3 cellular contexts compared by ENCODE assay signal in the genomic region with DNA sequence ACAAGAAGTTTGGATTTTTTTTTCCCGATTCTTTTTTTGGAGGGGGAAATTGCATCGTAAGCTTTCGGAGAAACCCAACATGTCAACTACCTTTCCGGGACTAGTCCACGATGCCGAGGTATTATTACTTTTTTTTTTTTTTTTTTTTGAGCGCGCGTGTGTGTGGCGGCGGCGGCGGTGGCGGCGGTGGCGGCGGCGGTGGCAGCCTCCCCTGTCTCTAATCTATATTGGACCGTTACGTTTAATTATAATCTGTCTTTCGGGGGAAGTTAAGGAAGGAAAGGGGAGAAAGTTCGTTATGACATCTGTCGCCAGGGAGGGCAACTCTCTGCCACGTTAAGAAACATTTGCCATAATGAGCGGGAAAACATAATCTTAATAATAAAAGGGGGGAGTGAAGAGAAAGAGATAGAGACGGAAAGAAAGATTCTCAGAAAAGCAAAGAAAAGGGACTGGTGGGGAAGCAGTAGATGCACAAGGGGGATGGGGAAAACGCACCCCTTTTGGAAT.
TF ChIP-seq lines count a peak whose summit lies in the region.

No MANE protein-coding gene starts in this region.

TF ChIP-seq in SK-N-SH, 30 proteins besides CTCF, POLR2A, EP300 and RAD21 (continued from another document):
- TF ChIP-seq, protein P1, sequence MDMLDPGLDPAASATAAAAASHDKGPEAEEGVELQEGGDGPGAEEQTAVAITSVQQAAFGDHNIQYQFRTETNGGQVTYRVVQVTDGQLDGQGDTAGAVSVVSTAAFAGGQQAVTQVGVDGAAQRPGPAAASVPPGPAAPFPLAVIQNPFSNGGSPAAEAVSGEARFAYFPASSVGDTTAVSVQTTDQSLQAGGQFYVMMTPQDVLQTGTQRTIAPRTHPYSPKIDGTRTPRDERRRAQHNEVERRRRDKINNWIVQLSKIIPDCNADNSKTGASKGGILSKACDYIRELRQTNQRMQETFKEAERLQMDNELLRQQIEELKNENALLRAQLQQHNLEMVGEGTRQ (IDR thresholded peaks at IDR 0.05; ENCODE audit: borderline replicate concordance, low read depth, low read length), result no peak
- no peak for TF ChIP-seq POLR2AphosphoS5 (IDR thresholded peaks at IDR 0.05; ENCODE audit: low read depth, low read length)
- no peak for TF ChIP-seq RFX5 (IDR thresholded peaks at IDR 0.05; ENCODE audit: low read length)
- no peak for TF ChIP-seq RCOR1 (IDR thresholded peaks at IDR 0.05; ENCODE audit: low read length)
- TF ChIP-seq ELF1 (IDR thresholded peaks at IDR 0.05), result no peak
- no peak for TF ChIP-seq MEF2A (IDR thresholded peaks at IDR 0.05; ENCODE audit: borderline replicate concordance, low read depth)

TF ChIP-seq in SK-N-SH treated with all-trans-retinoic acid at 6 μM for 48 hours, 23 proteins besides CTCF, POLR2A, EP300 and RAD21 (continued from another document):
- TF ChIP-seq, protein P2, sequence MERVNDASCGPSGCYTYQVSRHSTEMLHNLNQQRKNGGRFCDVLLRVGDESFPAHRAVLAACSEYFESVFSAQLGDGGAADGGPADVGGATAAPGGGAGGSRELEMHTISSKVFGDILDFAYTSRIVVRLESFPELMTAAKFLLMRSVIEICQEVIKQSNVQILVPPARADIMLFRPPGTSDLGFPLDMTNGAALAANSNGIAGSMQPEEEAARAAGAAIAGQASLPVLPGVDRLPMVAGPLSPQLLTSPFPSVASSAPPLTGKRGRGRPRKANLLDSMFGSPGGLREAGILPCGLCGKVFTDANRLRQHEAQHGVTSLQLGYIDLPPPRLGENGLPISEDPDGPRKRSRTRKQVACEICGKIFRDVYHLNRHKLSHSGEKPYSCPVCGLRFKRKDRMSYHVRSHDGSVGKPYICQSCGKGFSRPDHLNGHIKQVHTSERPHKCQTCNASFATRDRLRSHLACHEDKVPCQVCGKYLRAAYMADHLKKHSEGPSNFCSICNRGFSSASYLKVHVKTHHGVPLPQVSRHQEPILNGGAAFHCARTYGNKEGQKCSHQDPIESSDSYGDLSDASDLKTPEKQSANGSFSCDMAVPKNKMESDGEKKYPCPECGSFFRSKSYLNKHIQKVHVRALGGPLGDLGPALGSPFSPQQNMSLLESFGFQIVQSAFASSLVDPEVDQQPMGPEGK (CRISPR knock-in tag; IDR thresholded peaks at IDR 0.05; ENCODE audit: borderline replicate concordance), result no peak
- TF ChIP-seq GLIS3 (CRISPR knock-in tag; IDR thresholded peaks at IDR 0.05) (no peak), ARNTL (CRISPR knock-in tag; IDR thresholded peaks at IDR 0.05; ENCODE audit: borderline replicate concordance, low read depth) (no peak), BACH2 (CRISPR knock-in tag; IDR thresholded peaks at IDR 0.05; ENCODE audit: borderline replicate concordance) (no peak), ZNF8 (CRISPR knock-in tag; IDR thresholded peaks at IDR 0.05) (no peak), ZNF565 (CRISPR knock-in tag; conservative IDR thresholded peaks at IDR 0.05; ENCODE audit: low read depth) (no peak), TCF4 (CRISPR knock-in tag; IDR thresholded peaks at IDR 0.05; ENCODE audit: borderline replicate concordance) (no peak), TOX (CRISPR knock-in tag; IDR thresholded peaks at IDR 0.05; ENCODE audit: borderline replicate concordance) (no peak), ESRRG (CRISPR knock-in tag; IDR thresholded peaks at IDR 0.05) (no peak), ZFP3 (CRISPR knock-in tag; IDR thresholded peaks at IDR 0.05) (no peak), ZC3H10 (CRISPR knock-in tag; IDR thresholded peaks at IDR 0.05) (no peak)
- TF ChIP-seq, protein P3, sequence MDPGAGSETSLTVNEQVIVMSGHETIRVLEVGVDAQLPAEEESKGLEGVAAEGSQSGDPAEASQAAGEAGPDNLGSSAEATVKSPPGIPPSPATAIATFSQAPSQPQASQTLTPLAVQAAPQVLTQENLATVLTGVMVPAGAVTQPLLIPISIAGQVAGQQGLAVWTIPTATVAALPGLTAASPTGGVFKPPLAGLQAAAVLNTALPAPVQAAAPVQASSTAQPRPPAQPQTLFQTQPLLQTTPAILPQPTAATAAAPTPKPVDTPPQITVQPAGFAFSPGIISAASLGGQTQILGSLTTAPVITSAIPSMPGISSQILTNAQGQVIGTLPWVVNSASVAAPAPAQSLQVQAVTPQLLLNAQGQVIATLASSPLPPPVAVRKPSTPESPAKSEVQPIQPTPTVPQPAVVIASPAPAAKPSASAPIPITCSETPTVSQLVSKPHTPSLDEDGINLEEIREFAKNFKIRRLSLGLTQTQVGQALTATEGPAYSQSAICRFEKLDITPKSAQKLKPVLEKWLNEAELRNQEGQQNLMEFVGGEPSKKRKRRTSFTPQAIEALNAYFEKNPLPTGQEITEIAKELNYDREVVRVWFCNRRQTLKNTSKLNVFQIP (CRISPR knock-in tag; IDR thresholded peaks at IDR 0.05; ENCODE audit: borderline replicate concordance, low read depth), result no peak

TF ChIP-seq in WTC11, 78 proteins besides CTCF, POLR2A, EP300 and RAD21 (continued from another document):
- TF ChIP-seq, protein P4, sequence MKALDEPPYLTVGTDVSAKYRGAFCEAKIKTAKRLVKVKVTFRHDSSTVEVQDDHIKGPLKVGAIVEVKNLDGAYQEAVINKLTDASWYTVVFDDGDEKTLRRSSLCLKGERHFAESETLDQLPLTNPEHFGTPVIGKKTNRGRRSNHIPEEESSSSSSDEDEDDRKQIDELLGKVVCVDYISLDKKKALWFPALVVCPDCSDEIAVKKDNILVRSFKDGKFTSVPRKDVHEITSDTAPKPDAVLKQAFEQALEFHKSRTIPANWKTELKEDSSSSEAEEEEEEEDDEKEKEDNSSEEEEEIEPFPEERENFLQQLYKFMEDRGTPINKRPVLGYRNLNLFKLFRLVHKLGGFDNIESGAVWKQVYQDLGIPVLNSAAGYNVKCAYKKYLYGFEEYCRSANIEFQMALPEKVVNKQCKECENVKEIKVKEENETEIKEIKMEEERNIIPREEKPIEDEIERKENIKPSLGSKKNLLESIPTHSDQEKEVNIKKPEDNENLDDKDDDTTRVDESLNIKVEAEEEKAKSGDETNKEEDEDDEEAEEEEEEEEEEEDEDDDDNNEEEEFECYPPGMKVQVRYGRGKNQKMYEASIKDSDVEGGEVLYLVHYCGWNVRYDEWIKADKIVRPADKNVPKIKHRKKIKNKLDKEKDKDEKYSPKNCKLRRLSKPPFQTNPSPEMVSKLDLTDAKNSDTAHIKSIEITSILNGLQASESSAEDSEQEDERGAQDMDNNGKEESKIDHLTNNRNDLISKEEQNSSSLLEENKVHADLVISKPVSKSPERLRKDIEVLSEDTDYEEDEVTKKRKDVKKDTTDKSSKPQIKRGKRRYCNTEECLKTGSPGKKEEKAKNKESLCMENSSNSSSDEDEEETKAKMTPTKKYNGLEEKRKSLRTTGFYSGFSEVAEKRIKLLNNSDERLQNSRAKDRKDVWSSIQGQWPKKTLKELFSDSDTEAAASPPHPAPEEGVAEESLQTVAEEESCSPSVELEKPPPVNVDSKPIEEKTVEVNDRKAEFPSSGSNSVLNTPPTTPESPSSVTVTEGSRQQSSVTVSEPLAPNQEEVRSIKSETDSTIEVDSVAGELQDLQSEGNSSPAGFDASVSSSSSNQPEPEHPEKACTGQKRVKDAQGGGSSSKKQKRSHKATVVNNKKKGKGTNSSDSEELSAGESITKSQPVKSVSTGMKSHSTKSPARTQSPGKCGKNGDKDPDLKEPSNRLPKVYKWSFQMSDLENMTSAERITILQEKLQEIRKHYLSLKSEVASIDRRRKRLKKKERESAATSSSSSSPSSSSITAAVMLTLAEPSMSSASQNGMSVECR (CRISPR knock-in tag; IDR thresholded peaks at IDR 0.05; ENCODE audit: borderline replicate concordance), result no peak
- no peak for TF ChIP-seq JUN (CRISPR knock-in tag; IDR thresholded peaks at IDR 0.05)
- TF ChIP-seq SP1 (CRISPR knock-in tag; conservative IDR thresholded peaks at IDR 0.05), result no peak
- TF ChIP-seq ZNF423 (CRISPR knock-in tag; IDR thresholded peaks at IDR 0.05), result no peak
- no peak for TF ChIP-seq ESRRA (CRISPR knock-in tag; IDR thresholded peaks at IDR 0.05; ENCODE audit: borderline replicate concordance)
- no peak for TF ChIP-seq ZNF263 (CRISPR knock-in tag; IDR thresholded peaks at IDR 0.05; ENCODE audit: low read depth)
- no peak for TF ChIP-seq NFATC4 (CRISPR knock-in tag; IDR thresholded peaks at IDR 0.05)
- TF ChIP-seq, protein P5, sequence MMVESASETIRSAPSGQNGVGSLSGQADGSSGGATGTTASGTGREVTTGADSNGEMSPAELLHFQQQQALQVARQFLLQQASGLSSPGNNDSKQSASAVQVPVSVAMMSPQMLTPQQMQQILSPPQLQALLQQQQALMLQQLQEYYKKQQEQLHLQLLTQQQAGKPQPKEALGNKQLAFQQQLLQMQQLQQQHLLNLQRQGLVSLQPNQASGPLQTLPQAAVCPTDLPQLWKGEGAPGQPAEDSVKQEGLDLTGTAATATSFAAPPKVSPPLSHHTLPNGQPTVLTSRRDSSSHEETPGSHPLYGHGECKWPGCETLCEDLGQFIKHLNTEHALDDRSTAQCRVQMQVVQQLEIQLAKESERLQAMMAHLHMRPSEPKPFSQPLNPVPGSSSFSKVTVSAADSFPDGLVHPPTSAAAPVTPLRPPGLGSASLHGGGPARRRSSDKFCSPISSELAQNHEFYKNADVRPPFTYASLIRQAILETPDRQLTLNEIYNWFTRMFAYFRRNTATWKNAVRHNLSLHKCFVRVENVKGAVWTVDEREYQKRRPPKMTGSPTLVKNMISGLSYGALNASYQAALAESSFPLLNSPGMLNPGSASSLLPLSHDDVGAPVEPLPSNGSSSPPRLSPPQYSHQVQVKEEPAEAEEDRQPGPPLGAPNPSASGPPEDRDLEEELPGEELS (CRISPR knock-in tag; IDR thresholded peaks at IDR 0.05), result no peak
- no peak for TF ChIP-seq KAT7 (CRISPR knock-in tag; IDR thresholded peaks at IDR 0.05; ENCODE audit: borderline replicate concordance)
- TF ChIP-seq, protein P6, sequence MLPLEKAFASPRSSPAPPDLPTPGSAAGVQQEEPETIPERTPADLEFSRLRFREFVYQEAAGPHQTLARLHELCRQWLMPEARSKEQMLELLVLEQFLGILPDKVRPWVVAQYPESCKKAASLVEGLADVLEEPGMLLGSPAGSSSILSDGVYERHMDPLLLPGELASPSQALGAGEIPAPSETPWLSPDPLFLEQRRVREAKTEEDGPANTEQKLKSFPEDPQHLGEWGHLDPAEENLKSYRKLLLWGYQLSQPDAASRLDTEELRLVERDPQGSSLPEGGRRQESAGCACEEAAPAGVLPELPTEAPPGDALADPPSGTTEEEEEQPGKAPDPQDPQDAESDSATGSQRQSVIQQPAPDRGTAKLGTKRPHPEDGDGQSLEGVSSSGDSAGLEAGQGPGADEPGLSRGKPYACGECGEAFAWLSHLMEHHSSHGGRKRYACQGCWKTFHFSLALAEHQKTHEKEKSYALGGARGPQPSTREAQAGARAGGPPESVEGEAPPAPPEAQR (CRISPR knock-in tag; IDR thresholded peaks at IDR 0.05), result no peak
- TF ChIP-seq, protein P7, sequence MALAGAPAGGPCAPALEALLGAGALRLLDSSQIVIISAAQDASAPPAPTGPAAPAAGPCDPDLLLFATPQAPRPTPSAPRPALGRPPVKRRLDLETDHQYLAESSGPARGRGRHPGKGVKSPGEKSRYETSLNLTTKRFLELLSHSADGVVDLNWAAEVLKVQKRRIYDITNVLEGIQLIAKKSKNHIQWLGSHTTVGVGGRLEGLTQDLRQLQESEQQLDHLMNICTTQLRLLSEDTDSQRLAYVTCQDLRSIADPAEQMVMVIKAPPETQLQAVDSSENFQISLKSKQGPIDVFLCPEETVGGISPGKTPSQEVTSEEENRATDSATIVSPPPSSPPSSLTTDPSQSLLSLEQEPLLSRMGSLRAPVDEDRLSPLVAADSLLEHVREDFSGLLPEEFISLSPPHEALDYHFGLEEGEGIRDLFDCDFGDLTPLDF (CRISPR knock-in tag; IDR thresholded peaks at IDR 0.05), result no peak
- TF ChIP-seq, protein P8, sequence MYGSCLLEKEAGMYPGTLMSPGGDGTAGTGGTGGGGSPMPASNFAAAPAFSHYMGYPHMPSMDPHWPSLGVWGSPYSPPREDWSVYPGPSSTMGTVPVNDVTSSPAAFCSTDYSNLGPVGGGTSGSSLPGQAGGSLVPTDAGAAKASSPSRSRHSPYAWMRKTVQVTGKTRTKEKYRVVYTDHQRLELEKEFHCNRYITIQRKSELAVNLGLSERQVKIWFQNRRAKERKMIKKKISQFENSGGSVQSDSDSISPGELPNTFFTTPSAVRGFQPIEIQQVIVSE (CRISPR knock-in tag; IDR thresholded peaks at IDR 0.05; ENCODE audit: borderline replicate concordance), result no peak
- TF ChIP-seq, protein P9, sequence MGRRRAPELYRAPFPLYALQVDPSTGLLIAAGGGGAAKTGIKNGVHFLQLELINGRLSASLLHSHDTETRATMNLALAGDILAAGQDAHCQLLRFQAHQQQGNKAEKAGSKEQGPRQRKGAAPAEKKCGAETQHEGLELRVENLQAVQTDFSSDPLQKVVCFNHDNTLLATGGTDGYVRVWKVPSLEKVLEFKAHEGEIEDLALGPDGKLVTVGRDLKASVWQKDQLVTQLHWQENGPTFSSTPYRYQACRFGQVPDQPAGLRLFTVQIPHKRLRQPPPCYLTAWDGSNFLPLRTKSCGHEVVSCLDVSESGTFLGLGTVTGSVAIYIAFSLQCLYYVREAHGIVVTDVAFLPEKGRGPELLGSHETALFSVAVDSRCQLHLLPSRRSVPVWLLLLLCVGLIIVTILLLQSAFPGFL (CRISPR knock-in tag; IDR thresholded peaks at IDR 0.05; ENCODE audit: borderline replicate concordance), result no peak
